ENCODE assay signal across 25 cellular contexts in the genomic region with DNA sequence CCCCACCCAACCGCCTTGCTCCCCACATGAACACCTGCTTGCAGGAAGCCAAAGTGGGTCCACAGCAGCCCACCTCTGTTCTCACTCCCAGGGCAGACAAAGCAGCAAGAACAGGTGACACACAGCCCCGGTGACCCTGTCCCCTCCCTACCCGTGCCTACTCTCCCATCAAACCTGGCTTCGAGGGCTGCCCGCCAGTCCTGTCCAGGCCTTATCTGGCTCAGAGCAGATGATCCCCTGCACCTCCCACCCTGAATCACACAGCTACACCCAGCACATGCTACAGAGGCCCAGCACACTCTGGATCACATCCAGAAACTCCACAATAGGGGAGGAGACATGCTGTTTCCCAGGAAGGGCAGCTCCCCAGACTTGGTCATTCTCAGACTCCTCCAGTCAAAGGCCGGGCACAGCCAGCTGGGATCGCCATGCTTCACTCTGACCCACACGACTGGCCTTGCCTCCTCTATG. TPM values are rescaled to one million over a fixed set of nuclear protein-coding genes. Genes with fewer than 3 reads are reported as not detected.
DNase-seq lines count a peak whose midpoint lies in the region; ATAC-seq and TF ChIP-seq lines count a peak whose summit lies in the region.
"Had no signal": no experiment of that assay in that cellular context is flagged by ENCODE, and none has a peak within 500 bp of the region (broad histone marks: within the 10 kb centered on the region; RNA-seq: fewer than 3 reads in every experiment).

No MANE protein-coding gene starts in this region.

- no peaks in the 10 kb centered on the region for H3K9me2 ChIP-seq in GM23248 (ENCODE audit: insufficient read depth)

- ATAC-seq in GM19328 (IDR thresholded peaks at IDR 0.05; ENCODE audit: unreplicated experiment) = no peak
- ATAC-seq: activated T-cell treated with anti-CD3 and anti-CD28 coated beads, Interleukin-2, amount 50 U/mL, for 72 hours; body of pancreas; natural killer cell; stimulated activated naive CD8-positive, alpha-beta T cell treated with anti-CD3 and anti-CD28 coated beads, Interleukin-15, amount 100 ng/mL, for 72 hours had no signal

- H3K4me3 ChIP-seq in GM23248 = no peak overlapping the region
- no peak overlapping the region for H3K4me3 ChIP-seq in fibroblast of pulmonary artery (replicated peaks; ENCODE audit: low read depth, low read length)
- H3K4me3 ChIP-seq in ovary = no peak overlapping the region
- H3K4me3 ChIP-seq in colonic mucosa = no peak overlapping the region
- no peak overlapping the region for H3K4me3 ChIP-seq in spleen
- H3K4me3 ChIP-seq: body of pancreas, SK-N-MC, upper lobe of left lung had no signal

- in situ Hi-C loops in GM23248 (cut with MboI) = no loop called here

- H3K9me3 ChIP-seq in GM23248 (ENCODE audit: low read depth) (no peaks in the 10 kb centered on the region), ovary (no peaks in the 10 kb centered on the region), colonic mucosa (no peaks in the 10 kb centered on the region), spleen (no peaks in the 10 kb centered on the region)
- H3K9me3 ChIP-seq: body of pancreas, upper lobe of left lung had no signal

- H3F3A ChIP-seq in GM23248 (ENCODE audit: insufficient read depth) = no peaks in the 10 kb centered on the region

- DNase-seq in GM23248 = peak; percentile 3
- peak; percentile 3 for DNase-seq in NCI-H226
- DNase-seq in fibroblast of pulmonary artery (ENCODE audit: low read depth) = peak; percentile 65
- DNase-seq in ovary = peak in 4 of 5 donors; percentile 10 to 53 (median 33)
- no peak for DNase-seq in colonic mucosa
- no peak for DNase-seq in CD1c-positive myeloid dendritic cell (ENCODE audit: extremely low spot score)
- DNase-seq in spleen = no peak
- DNase-seq: activated CD4-positive, alpha-beta memory T cell treated with anti-CD3 and anti-CD28 coated beads for 36 hours; activated naive CD8-positive, alpha-beta T cell treated with anti-CD3 and anti-CD28 coated beads for 36 hours; activated T-cell treated with anti-CD3 and anti-CD28 coated beads, Interleukin-2, amount 50 U/mL, for 72 hours; DMS79 treated with DMSO at 0.1 percent for 48 hours; foreskin keratinocyte; H9; kidney; natural killer cell; NCI-H1092 treated with DMSO at 0.1 percent for 48 hours; NCI-H2081; NCI-H510A treated with DMSO at 0.1 percent for 48 hours; stimulated activated CD4-positive, alpha-beta T cell treated with anti-CD3 and anti-CD28 coated beads, Interleukin-4, amount 100 ng/mL, for 4 hours; stimulated activated naive CD8-positive, alpha-beta T cell treated with anti-CD3 and anti-CD28 coated beads, Interleukin-15, amount 100 ng/mL, for 72 hours; upper lobe of left lung had no signal

- TF ChIP-seq CTCF in fibroblast of pulmonary artery (IDR thresholded peaks at IDR 0.05; ENCODE audit: low read length, missing control alignments) = no peak
- TF ChIP-seq CTCF in ovary (IDR thresholded peaks at IDR 0.05) = no peak
- no peak for TF ChIP-seq CTCF in colonic mucosa (IDR thresholded peaks at IDR 0.05)
- TF ChIP-seq CTCF in spleen (IDR thresholded peaks at IDR 0.05 in 8 of 11, conservative IDR thresholded peaks at IDR 0.05 in 3 of 11) = no peak

- intact Hi-C loops in ovary (cut with DNase I) (no loop called here), colonic mucosa (cut with DNase I) (no loop called here), spleen (cut with DNase I; ENCODE audit: low total_unique reads) (no loop called here)

- no peak overlapping the region for H2AFZ ChIP-seq in GM23248

- no peak for TF ChIP-seq EP300 in ovary (IDR thresholded peaks at IDR 0.05)

- H3K27me3 ChIP-seq in GM23248 (replicated peaks; ENCODE audit: insufficient read depth) = no peaks in the 10 kb centered on the region
- no peaks in the 10 kb centered on the region for H3K27me3 ChIP-seq in ovary
- no peaks in the 10 kb centered on the region for H3K27me3 ChIP-seq in colonic mucosa
- no peaks in the 10 kb centered on the region for H3K27me3 ChIP-seq in spleen (replicated peaks in 1 of 7)
- H3K27me3 ChIP-seq: body of pancreas, foreskin keratinocyte, upper lobe of left lung had no signal

- H3K27ac ChIP-seq in GM23248 (no peak overlapping the region), ovary (no peak overlapping the region), colonic mucosa (no peak overlapping the region), spleen (no peak overlapping the region)
- H3K27ac ChIP-seq: body of pancreas, foreskin keratinocyte, SK-N-MC, upper lobe of left lung had no signal

- H4K20me1 ChIP-seq in GM23248 (ENCODE audit: insufficient read depth) = no peaks in the 10 kb centered on the region

- H3K9ac ChIP-seq in GM23248 = no peak overlapping the region
- no peak overlapping the region for H3K9ac ChIP-seq in colonic mucosa (ENCODE audit: low read depth in 2 of 2, low read length in 2 of 2)

- H3K4me2 ChIP-seq in GM23248 (ENCODE audit: unreplicated experiment) = no peak overlapping the region

- H3K36me3 ChIP-seq in GM23248 (ENCODE audit: low read depth) (no peaks in the 10 kb centered on the region), ovary (no peaks in the 10 kb centered on the region), colonic mucosa (no peaks in the 10 kb centered on the region), spleen (peaks cover 0 to 78% (median 23%) of the 10 kb centered on the region in 6 donors)

- TF ChIP-seq POLR2A in ovary (IDR thresholded peaks at IDR 0.05) (no peak), spleen (IDR thresholded peaks at IDR 0.05) (no peak)

- H3K79me2 ChIP-seq in GM23248 (ENCODE audit: insufficient read depth) = no peaks in the 10 kb centered on the region

- H3K4me1 ChIP-seq in GM23248 (ENCODE audit: insufficient read depth) = no peaks in the 10 kb centered on the region
- H3K4me1 ChIP-seq in ovary (ENCODE audit: insufficient read depth) = no peaks in the 10 kb centered on the region
- no peaks in the 10 kb centered on the region for H3K4me1 ChIP-seq in colonic mucosa
- H3K4me1 ChIP-seq in spleen = no peaks in the 10 kb centered on the region
- H3K4me1 ChIP-seq: body of pancreas, foreskin keratinocyte, upper lobe of left lung had no signal

- 57 to 60% methylated on average over 6 to 8 of the region's 8 CpGs for WGBS in GM23248 (ENCODE audit: low coverage in 1 of 2, low lambda C conversion rate in 2 of 2, missing lambda C conversion rate in 2 of 2), 2 experiments
- 55 to 71% (median 59%) methylated on average over 8 of the region's 8 CpGs for WGBS in ovary, 3 donors
- WGBS in spleen, 5 donors = 89 to 96% (median 93%) methylated on average over 7 to 8 of the region's 8 CpGs

RNA-seq across cellular contexts. Expression of gene RGL4, which starts 6.2 kb away (rescaled TPM):
- total RNA-seq in GM23248 (2014; rRNA removed; shearing (Covaris generic)) = not detected in 2 replicates
- polyA plus RNA-seq in GM23248 (2016; fragmentation: Nextera tagmentation; extraction: Ambion mirVana) = 0.06 and 0.49 TPM in 2 replicates
- under 1 TPM in 1 of 7 donors, not detected in 6; 0.20 TPM for total RNA-seq in ovary
- polyA plus RNA-seq in ovary = under 1 TPM in 1 of 2 donors, not detected in 1; 0.31 TPM
- total RNA-seq in colonic mucosa = under 1 TPM; 0.35 to 0.45 TPM
- total RNA-seq in spleen = 10 to 100 TPM in 6 of 7 donors, 1 to 10 TPM in 1; 9.6 to 46.6 (median 23.0) TPM
- 10 to 100 TPM; 10.5 to 19.5 (median 15.7) TPM for polyA plus RNA-seq in spleen
- total RNA-seq: body of pancreas, foreskin keratinocyte, H9, pulmonary artery endothelial cell had no signal
- polyA plus RNA-seq: foreskin keratinocyte had no signal

RNA-seq across cellular contexts. Expression of gene DRICH1, which starts 52.5 kb away (rescaled TPM):
- total RNA-seq in GM23248 (2014; rRNA removed; shearing (Covaris generic)) = not detected in 2 replicates
- not detected in 2 replicates for polyA plus RNA-seq in GM23248 (2016; fragmentation: Nextera tagmentation; extraction: Ambion mirVana)
- total RNA-seq in ovary = 1 to 10 TPM in 3 of 7 donors, under 1 TPM in 3, not detected in 1; 0.62 to 3.6 (median 1.0) TPM
- under 1 TPM; 0.32 to 0.35 TPM for polyA plus RNA-seq in ovary
- under 1 TPM; 0.35 to 0.79 TPM for total RNA-seq in colonic mucosa
- total RNA-seq in spleen = 1 to 10 TPM in 3 of 7 donors, under 1 TPM in 1, not detected in 3; 0.44 to 2.5 (median 2.2) TPM
- 1 to 10 TPM in 2 of 3 donors, under 1 TPM in 1; 0.29 to 2.2 (median 1.6) TPM for polyA plus RNA-seq in spleen
- total RNA-seq: activated naive CD8-positive, alpha-beta T cell treated with anti-CD3 and anti-CD28 coated beads for 36 hours; body of pancreas; H9 had no signal

Comparison
In these comparisons a context has a peak if more than half of its experiments do, and no peak if none do; other contexts are left out.
1. DNase-seq: peak in GM23248 (single experiment), NCI-H226 (single experiment), fibroblast of pulmonary artery (single experiment) and ovary (4 of 5); none in colonic mucosa (single experiment), CD1c-positive myeloid dendritic cell (single experiment) and spleen (single experiment).
2. RNA of gene RGL4, which starts 6.2 kb away (total RNA-seq): 9.6 to 46.6 TPM in spleen; 0.35 to 0.45 TPM in colonic mucosa, 0.20 TPM in ovary and not detected in GM23248; every median in the first group is over 4 times any median in the second.